ENCODE assay signal across 8 cellular contexts in genomic region chr1:65075123-65075976, GRCh38.
DNase-seq lines count a peak whose midpoint lies in the region; ATAC-seq and TF ChIP-seq lines count a peak whose summit lies in the region.

No MANE protein-coding gene starts in this region.

- no peak overlapping the region for H3K4me3 ChIP-seq in liver (ENCODE audit: low read depth in 1 of 3, low read length in 3 of 3)

- H3K27ac ChIP-seq in liver (ENCODE audit: low read depth in 1 of 2, low read length in 2 of 2), result no peak overlapping the region

- TF ChIP-seq RAD21 in liver (IDR thresholded peaks at IDR 0.05), result peak; percentile 84 to 91

- ATAC-seq in HG03045 (IDR thresholded peaks at IDR 0.05; ENCODE audit: unreplicated experiment), result peak; percentile 83

- peak; percentile 82 for TF ChIP-seq CTCF in chondrocyte (IDR thresholded peaks at IDR 0.05)
- TF ChIP-seq CTCF in liver (IDR thresholded peaks at IDR 0.05; ENCODE audit: low read depth, low read length, missing input control), result peak; percentile 70

- no peak overlapping the region for H3K9ac ChIP-seq in liver (ENCODE audit: low read depth in 1 of 2, low read length in 2 of 2)

- H3K4me1 ChIP-seq in liver (ENCODE audit: control insufficient read depth in 4 of 4, insufficient read depth in 4 of 4, low read length in 3 of 4), result peaks cover 0 to 13% (median 4%) of the 10 kb centered on the region in 4 donors

- H3K9me3 ChIP-seq in liver (ENCODE audit: control insufficient read depth in 4 of 4, low read length in 3 of 4), result no peaks in the 10 kb centered on the region

- H3K4me1 Mint-ChIP-seq in chondrocyte (ENCODE audit: low read depth), result peaks cover 13% of the 10 kb centered on the region

- peaks cover 9% of the 10 kb centered on the region for H3K27me3 Mint-ChIP-seq in chondrocyte (ENCODE audit: low read depth)

- 56% methylated on average over 6 of the region's 6 CpGs for WGBS in liver

- no peaks in the 10 kb centered on the region for H3K27me3 ChIP-seq in liver (ENCODE audit: control insufficient read depth in 4 of 4, insufficient read depth in 4 of 4, low read length in 3 of 4)

- peak; percentile 66 for DNase-seq in activated gamma-delta T cell treated with Interleukin-2 at 50 U/mL for 16 hours
- no peak for DNase-seq in activated gamma-delta T cell (lab: John Stamatoyannopoulos, UW)
- peak; percentile 60 for DNase-seq in NCI-H2196 (lab: John Stamatoyannopoulos, UW; ENCODE audit: unreplicated experiment)
- peak; percentile 47 for DNase-seq in activated CD4-positive, CD25-positive, alpha-beta regulatory T cell treated with anti-CD3 and anti-CD28 coated beads, Interleukin-2, amount 50 U/mL, for 16 hours (ENCODE audit: low read depth, low spot score)
- no peak for DNase-seq in chondrocyte (ENCODE audit: low spot score)
- DNase-seq in stimulated activated CD8-positive, alpha-beta memory T cell treated with anti-CD3 and anti-CD28 coated beads, Interleukin-4, amount 100 ng/mL, for 24 hours (ENCODE audit: low read depth), result peak; percentile 35

- peaks cover 2% of the 10 kb centered on the region for H3K9me3 Mint-ChIP-seq in chondrocyte (ENCODE audit: low read depth)

- H3K4me3 Mint-ChIP-seq in chondrocyte (ENCODE audit: unreplicated experiment), result no peak overlapping the region

- no peaks in the 10 kb centered on the region for H3K36me3 ChIP-seq in liver (ENCODE audit: control insufficient read depth in 4 of 4, insufficient read depth in 3 of 4, low read depth in 1 of 4, low read length in 3 of 4)

- H3K36me3 Mint-ChIP-seq in chondrocyte (ENCODE audit: low read depth), result no peaks in the 10 kb centered on the region

- no peak overlapping the region for H3K27ac Mint-ChIP-seq in chondrocyte (ENCODE audit: unreplicated experiment)

TF ChIP-seq in liver, 16 proteins besides CTCF, POLR2A, EP300 and RAD21:
- no peak for TF ChIP-seq EGR1 (IDR thresholded peaks at IDR 0.05; ENCODE audit: low read depth in 2 of 2)
- TF ChIP-seq JUND (IDR thresholded peaks at IDR 0.05), result no peak
- no peak for TF ChIP-seq GABPA (IDR thresholded peaks at IDR 0.05 in 1 of 2, conservative IDR thresholded peaks at IDR 0.05 in 1 of 2)
- TF ChIP-seq, protein P1, sequence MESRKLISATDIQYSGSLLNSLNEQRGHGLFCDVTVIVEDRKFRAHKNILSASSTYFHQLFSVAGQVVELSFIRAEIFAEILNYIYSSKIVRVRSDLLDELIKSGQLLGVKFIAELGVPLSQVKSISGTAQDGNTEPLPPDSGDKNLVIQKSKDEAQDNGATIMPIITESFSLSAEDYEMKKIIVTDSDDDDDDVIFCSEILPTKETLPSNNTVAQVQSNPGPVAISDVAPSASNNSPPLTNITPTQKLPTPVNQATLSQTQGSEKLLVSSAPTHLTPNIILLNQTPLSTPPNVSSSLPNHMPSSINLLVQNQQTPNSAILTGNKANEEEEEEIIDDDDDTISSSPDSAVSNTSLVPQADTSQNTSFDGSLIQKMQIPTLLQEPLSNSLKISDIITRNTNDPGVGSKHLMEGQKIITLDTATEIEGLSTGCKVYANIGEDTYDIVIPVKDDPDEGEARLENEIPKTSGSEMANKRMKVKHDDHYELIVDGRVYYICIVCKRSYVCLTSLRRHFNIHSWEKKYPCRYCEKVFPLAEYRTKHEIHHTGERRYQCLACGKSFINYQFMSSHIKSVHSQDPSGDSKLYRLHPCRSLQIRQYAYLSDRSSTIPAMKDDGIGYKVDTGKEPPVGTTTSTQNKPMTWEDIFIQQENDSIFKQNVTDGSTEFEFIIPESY (IDR thresholded peaks at IDR 0.05), result no peak
- no peak for TF ChIP-seq REST (IDR thresholded peaks at IDR 0.05)
- peak; percentile 55 for TF ChIP-seq YY1 (IDR thresholded peaks at IDR 0.05)
- TF ChIP-seq, protein P2, sequence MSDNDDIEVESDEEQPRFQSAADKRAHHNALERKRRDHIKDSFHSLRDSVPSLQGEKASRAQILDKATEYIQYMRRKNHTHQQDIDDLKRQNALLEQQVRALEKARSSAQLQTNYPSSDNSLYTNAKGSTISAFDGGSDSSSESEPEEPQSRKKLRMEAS (IDR thresholded peaks at IDR 0.05), result no peak

Comparison
In these comparisons a context has a peak if more than half of its experiments do, and no peak if none do; other contexts are left out.
1. DNase-seq: peak in activated gamma-delta T cell treated with Interleukin-2 at 50 U/mL for 16 hours (single experiment), NCI-H2196 (single experiment), activated CD4-positive, CD25-positive, alpha-beta regulatory T cell treated with anti-CD3 and anti-CD28 coated beads, Interleukin-2, amount 50 U/mL, for 16 hours (single experiment) and stimulated activated CD8-positive, alpha-beta memory T cell treated with anti-CD3 and anti-CD28 coated beads, Interleukin-4, amount 100 ng/mL, for 24 hours (single experiment); none in activated gamma-delta T cell (single experiment) and chondrocyte (single experiment).